ENCODE assay signal across 15 cellular contexts in the genomic region with DNA sequence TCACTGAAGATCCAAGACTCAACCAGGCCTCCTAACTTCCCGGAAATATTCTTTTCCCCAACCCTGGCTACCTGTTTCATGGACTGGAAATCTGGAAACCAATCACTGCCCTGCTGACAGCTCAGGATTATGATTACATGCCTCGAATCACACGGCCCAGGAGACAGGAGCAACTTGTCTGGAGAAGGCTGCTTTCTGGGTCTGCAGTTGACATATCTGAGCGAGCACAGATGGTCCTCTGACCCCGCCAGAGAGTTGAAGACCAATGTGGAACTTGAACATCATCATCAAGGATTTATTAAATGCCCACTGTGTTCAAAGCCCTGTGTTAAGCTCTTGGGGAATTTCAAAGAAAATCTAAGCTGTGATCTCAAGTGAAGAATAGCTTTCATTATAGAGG.
A peak's percentile ranks its signal among the peaks of the same experiment; 100 is the strongest.
DNase-seq lines count a peak whose midpoint lies in the region; ATAC-seq and TF ChIP-seq lines count a peak whose summit lies in the region.
"Had no signal": no experiment of that assay in that cellular context is flagged by ENCODE, and none has a peak within 500 bp of the region (broad histone marks: within the 10 kb centered on the region; RNA-seq: fewer than 3 reads in every experiment).

No MANE protein-coding gene starts in this region.

- H3K9ac ChIP-seq in neural progenitor cell, result no peak overlapping the region

- H2AFZ ChIP-seq in neural progenitor cell (replicated peaks), result no peak overlapping the region

- H3K27ac ChIP-seq in neural progenitor cell, result no peak overlapping the region
- no peak overlapping the region for H3K27ac ChIP-seq in thyroid gland

- H4K20me1 ChIP-seq in neural progenitor cell (ENCODE audit: low read depth), result no peaks in the 10 kb centered on the region

- intact Hi-C loops in thyroid gland (cut with DNase I), result no loop called here

- H3K27me3 ChIP-seq in neural progenitor cell, result no peaks in the 10 kb centered on the region
- H3K27me3 ChIP-seq in thyroid gland, result no peaks in the 10 kb centered on the region

- peak overlapping the region; percentile 58 for H3K27ac Mint-ChIP-seq in T-helper 1 cell treated with Interleukin-12 subunit alpha and Interleukin-12 subunit beta and Interleukin-4 antibody, amounts not matched to agents 30 μg/mL and 1 μg/mL, for 36 hours
- peak overlapping the region; percentile 96 for H3K27ac Mint-ChIP-seq in HFFc6
- peak overlapping the region; percentile 88 for H3K27ac Mint-ChIP-seq in activated naive CD8-positive, alpha-beta T cell treated with anti-CD3 and anti-CD28 coated beads, Interleukin-2, amount 10 ng/mL, durations not matched to agents 7 days and 5 days
- peak overlapping the region; percentile 84 for H3K27ac Mint-ChIP-seq in neural progenitor cell

- TF ChIP-seq POLR2A in thyroid gland (IDR thresholded peaks at IDR 0.05), result no peak

- DNase-seq in T-helper 1 cell, result no peak
- DNase-seq in HFFc6, result no peak
- DNase-seq in activated naive CD8-positive, alpha-beta T cell treated with anti-CD3 and anti-CD28 coated beads, Interleukin-2, amount 10 ng/mL, durations not matched to agents 7 days and 5 days, result no peak
- DNase-seq in neural progenitor cell (ENCODE audit: low spot score), result no peak
- no peak for DNase-seq in thyroid gland
- DNase-seq in dermis blood vessel endothelial cell, result no peak
- DNase-seq: 8988T; activated T-cell treated with anti-CD3 and anti-CD28 coated beads for 4 hours; hippocampal formation; left colon; NK-92 treated with Interleukin-12 subunit alpha and Interleukin-12 subunit beta, amount 100 ng/mL, for 24 hours; SHP77 treated with DMSO at 0.1 percent for 48 hours; trophoblast cell had no signal

- H3K4me2 ChIP-seq in neural progenitor cell, result no peak overlapping the region

- peaks cover 49% of the 10 kb centered on the region for H3K4me1 Mint-ChIP-seq in T-helper 1 cell treated with Interleukin-12 subunit alpha and Interleukin-12 subunit beta and Interleukin-4 antibody, amounts not matched to agents 30 μg/mL and 1 μg/mL, for 36 hours (ENCODE audit: low read depth)
- peaks cover 71% of the 10 kb centered on the region for H3K4me1 Mint-ChIP-seq in HFFc6 (ENCODE audit: low read depth)
- peaks cover 63% of the 10 kb centered on the region for H3K4me1 Mint-ChIP-seq in activated naive CD8-positive, alpha-beta T cell treated with anti-CD3 and anti-CD28 coated beads, Interleukin-2, amount 10 ng/mL, durations not matched to agents 7 days and 5 days
- peaks cover 62% of the 10 kb centered on the region for H3K4me1 Mint-ChIP-seq in neural progenitor cell

- no peak for TF ChIP-seq CTCF in HFFc6 (IDR thresholded peaks at IDR 0.05)
- no peak for TF ChIP-seq CTCF in neural progenitor cell (IDR thresholded peaks at IDR 0.05)
- TF ChIP-seq CTCF in thyroid gland (IDR thresholded peaks at IDR 0.05), result no peak

- H3K27me3 Mint-ChIP-seq in T-helper 1 cell treated with Interleukin-12 subunit alpha and Interleukin-12 subunit beta and Interleukin-4 antibody, amounts not matched to agents 30 μg/mL and 1 μg/mL, for 36 hours (ENCODE audit: low read depth), result no peaks in the 10 kb centered on the region
- H3K27me3 Mint-ChIP-seq in HFFc6 (ENCODE audit: insufficient read depth) (peaks cover 3% of the 10 kb centered on the region), neural progenitor cell (ENCODE audit: insufficient read depth, low read depth) (no peaks in the 10 kb centered on the region)
- no peaks in the 10 kb centered on the region for H3K27me3 Mint-ChIP-seq in activated naive CD8-positive, alpha-beta T cell treated with anti-CD3 and anti-CD28 coated beads, Interleukin-2, amount 10 ng/mL, durations not matched to agents 7 days and 5 days

- H3K9me3 Mint-ChIP-seq in T-helper 1 cell treated with Interleukin-12 subunit alpha and Interleukin-12 subunit beta and Interleukin-4 antibody, amounts not matched to agents 30 μg/mL and 1 μg/mL, for 36 hours, result no peaks in the 10 kb centered on the region
- H3K9me3 Mint-ChIP-seq in HFFc6 (no peaks in the 10 kb centered on the region), neural progenitor cell (no peaks in the 10 kb centered on the region)
- no peaks in the 10 kb centered on the region for H3K9me3 Mint-ChIP-seq in activated naive CD8-positive, alpha-beta T cell treated with anti-CD3 and anti-CD28 coated beads, Interleukin-2, amount 10 ng/mL, durations not matched to agents 7 days and 5 days

- H3K36me3 Mint-ChIP-seq in T-helper 1 cell treated with Interleukin-12 subunit alpha and Interleukin-12 subunit beta and Interleukin-4 antibody, amounts not matched to agents 30 μg/mL and 1 μg/mL, for 36 hours (ENCODE audit: low read depth), result peaks cover 34% of the 10 kb centered on the region
- H3K36me3 Mint-ChIP-seq in HFFc6 (ENCODE audit: low read depth) (peaks cover 11% of the 10 kb centered on the region), neural progenitor cell (peaks cover 3% of the 10 kb centered on the region)
- H3K36me3 Mint-ChIP-seq in activated naive CD8-positive, alpha-beta T cell treated with anti-CD3 and anti-CD28 coated beads, Interleukin-2, amount 10 ng/mL, durations not matched to agents 7 days and 5 days, result peaks cover 48% of the 10 kb centered on the region

- H3K4me3 Mint-ChIP-seq in T-helper 1 cell treated with Interleukin-12 subunit alpha and Interleukin-12 subunit beta and Interleukin-4 antibody, amounts not matched to agents 30 μg/mL and 1 μg/mL, for 36 hours, result no peak overlapping the region
- H3K4me3 Mint-ChIP-seq in HFFc6, result no peak overlapping the region
- peak overlapping the region; percentile 52 for H3K4me3 Mint-ChIP-seq in activated naive CD8-positive, alpha-beta T cell treated with anti-CD3 and anti-CD28 coated beads, Interleukin-2, amount 10 ng/mL, durations not matched to agents 7 days and 5 days
- no peak overlapping the region for H3K4me3 Mint-ChIP-seq in neural progenitor cell

- no peaks in the 10 kb centered on the region for H3K79me2 ChIP-seq in neural progenitor cell (ENCODE audit: low read depth)

- H3K36me3 ChIP-seq in neural progenitor cell (no peaks in the 10 kb centered on the region), thyroid gland (no peaks in the 10 kb centered on the region)

- H3K4me1 ChIP-seq in neural progenitor cell (peaks cover 39% of the 10 kb centered on the region), thyroid gland (peaks cover 0 to 28% of the 10 kb centered on the region in 2 donors)

- H3K4me3 ChIP-seq in neural progenitor cell (no peak overlapping the region), thyroid gland (replicated peaks in 1 of 3) (no peak overlapping the region)

- H3F3A ChIP-seq in neural progenitor cell (ENCODE audit: low read depth), result peaks cover 10% of the 10 kb centered on the region

- WGBS in thyroid gland, 2 donors, result 83 to 98% methylated on average over 5 of the region's 5 CpGs

- H3K9me3 ChIP-seq in neural progenitor cell (ENCODE audit: low read depth) (no peaks in the 10 kb centered on the region), thyroid gland (no peaks in the 10 kb centered on the region)

- POLR2A ChIA-PET in activated naive CD8-positive, alpha-beta T cell treated with anti-CD3 and anti-CD28 coated beads, Interleukin-2, amount 10 ng/mL, durations not matched to agents 7 days and 5 days (lab: Charles Lee), result interaction anchor here (0.6 to 2.1 kb wide), 7 partner anchors 11 to 114 kb away, joined by 3 to 11 read pairs (median 4); partner anchors contain the start of gene PIP4K2A

- no peak for ATAC-seq in activated naive CD8-positive, alpha-beta T cell treated with anti-CD3 and anti-CD28 coated beads, Interleukin-2, amount 10 ng/mL, durations not matched to agents 7 days and 5 days (ENCODE audit: low read depth)
- ATAC-seq in HG02610 (IDR thresholded peaks at IDR 0.05; ENCODE audit: unreplicated experiment), result no peak
- ATAC-seq: left colon had no signal
